ENCODE assay signal across 8 cellular contexts in the genomic region with DNA sequence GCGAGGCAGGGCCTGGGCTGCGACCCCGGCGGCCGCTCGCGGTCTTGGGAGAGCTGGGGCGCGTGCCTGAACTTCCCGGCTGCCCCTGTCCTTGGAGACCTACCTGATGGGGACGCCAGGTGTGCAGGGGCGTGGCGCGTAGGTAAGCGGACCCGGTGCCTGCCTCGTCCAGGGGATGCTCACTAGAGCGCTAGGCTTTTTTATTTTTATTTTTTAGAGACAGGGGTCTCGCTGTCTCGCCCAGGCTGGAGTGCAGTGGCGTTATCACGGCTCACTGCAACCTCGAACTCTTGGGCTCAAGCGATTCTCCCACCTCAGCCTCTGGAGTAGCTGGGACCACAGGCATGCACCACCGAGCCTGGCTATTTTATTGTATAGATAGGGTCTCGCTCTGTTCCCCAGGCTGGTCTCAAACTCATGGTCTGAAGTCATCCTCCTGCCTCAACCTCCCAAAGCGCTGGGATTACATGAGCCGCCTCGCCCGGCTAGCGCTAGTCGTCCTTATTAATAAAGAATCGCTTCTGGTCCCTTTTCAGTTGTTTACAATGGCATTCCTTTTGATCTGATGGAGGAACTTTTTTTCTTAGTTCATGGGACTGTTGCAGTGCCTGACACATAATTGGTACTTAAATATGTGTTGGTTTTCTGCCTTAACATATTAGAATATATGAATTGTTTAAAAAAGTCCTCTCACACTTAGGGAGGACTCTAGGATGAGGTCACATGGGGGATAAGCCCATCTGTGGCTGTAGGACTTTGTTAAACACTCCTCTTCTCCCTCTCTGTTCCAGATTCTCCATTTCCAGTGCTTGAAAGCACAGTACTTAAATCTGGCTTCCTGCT. TPM values are rescaled to one million over a fixed set of nuclear protein-coding genes. Genes with fewer than 3 reads are reported as not detected.
DNase-seq lines count a peak whose midpoint lies in the region; ATAC-seq and TF ChIP-seq lines count a peak whose summit lies in the region.

No MANE protein-coding gene starts in this region.

- no peaks in the 10 kb centered on the region for H3K27me3 ChIP-seq in naive thymus-derived CD4-positive, alpha-beta T cell (ENCODE audit: control insufficient read depth in 2 of 2, insufficient read depth in 2 of 2, low read length in 2 of 2)

- no peak for TF ChIP-seq CTCF in choroid plexus epithelial cell (conservative IDR thresholded peaks at IDR 0.05; ENCODE audit: low read depth, low read length)

- POLR2A ChIA-PET in naive thymus-derived CD4-positive, alpha-beta T cell (lab: Charles Lee): interaction anchor here (0.6 to 2.6 kb wide), 6 partner anchors 10 to 770 kb away, joined by 3 to 13 read pairs (median 8); a partner anchor contains a TSS

- peak overlapping the region; percentile 91 for H3K4me3 ChIP-seq in choroid plexus epithelial cell (ENCODE audit: low read depth, low read length)
- H3K4me3 ChIP-seq in naive thymus-derived CD4-positive, alpha-beta T cell (ENCODE audit: low read length): peak overlapping the region; percentile 54

- peaks cover 4 to 21% (median 14%) of the 10 kb centered on the region in 5 donors for H3K36me3 Mint-ChIP-seq in naive thymus-derived CD4-positive, alpha-beta T cell

- no peaks in the 10 kb centered on the region for H3K9me3 Mint-ChIP-seq in naive thymus-derived CD4-positive, alpha-beta T cell

- no peak for ATAC-seq in naive thymus-derived CD4-positive, alpha-beta T cell
- no peak for ATAC-seq in HG03521 (IDR thresholded peaks at IDR 0.05; ENCODE audit: unreplicated experiment)

- peak; percentile 8 for DNase-seq in GM03348 (ENCODE audit: low spot score)
- DNase-seq in NCI-H2029 treated with DMSO at 0.1 percent for 48 hours (lab: John Stamatoyannopoulos, UW): peak; percentile 29
- no peak for DNase-seq in choroid plexus epithelial cell (ENCODE audit: low read depth)
- no peak for DNase-seq in naive thymus-derived CD4-positive, alpha-beta T cell
- no peak for DNase-seq in GM19240 (ENCODE audit: insufficient read length, low spot score)
- no peak for DNase-seq in H4 (ENCODE audit: low spot score)
- no peak for DNase-seq in COR-L47 (lab: John Stamatoyannopoulos, UW)

- H3K27me3 Mint-ChIP-seq in naive thymus-derived CD4-positive, alpha-beta T cell: no peaks in the 10 kb centered on the region

- H3K27ac ChIP-seq in naive thymus-derived CD4-positive, alpha-beta T cell (ENCODE audit: low read depth, low read length): peak overlapping the region; percentile 90

- CTCF ChIA-PET in naive thymus-derived CD4-positive, alpha-beta T cell (lab: Charles Lee): no interaction called here

- H3K4me3 Mint-ChIP-seq in naive thymus-derived CD4-positive, alpha-beta T cell: peak overlapping the region; percentile 80 to 93 (median 88)

- peaks cover 4 to 12% of the 10 kb centered on the region in 2 donors for H3K4me1 ChIP-seq in naive thymus-derived CD4-positive, alpha-beta T cell (ENCODE audit: control insufficient read depth in 2 of 2, insufficient read depth in 2 of 2, low read length in 2 of 2)

- no peaks in the 10 kb centered on the region for H3K9me3 ChIP-seq in naive thymus-derived CD4-positive, alpha-beta T cell (ENCODE audit: control insufficient read depth in 2 of 3, low read length in 3 of 3)

- H3K4me1 Mint-ChIP-seq in naive thymus-derived CD4-positive, alpha-beta T cell: peaks cover 8 to 34% (median 17%) of the 10 kb centered on the region in 7 donors

- intact Hi-C loops in naive thymus-derived CD4-positive, alpha-beta T cell (cut with micrococcal nuclease): loop anchor here (2.0 to 10.0 kb wide), 3 partner anchors 566 to 966 kb away; a partner anchor contains a TSS

- peak overlapping the region; percentile 52 to 91 (median 88) for H3K27ac Mint-ChIP-seq in naive thymus-derived CD4-positive, alpha-beta T cell

- H3K36me3 ChIP-seq in naive thymus-derived CD4-positive, alpha-beta T cell (ENCODE audit: control insufficient read depth in 2 of 3, insufficient read depth in 3 of 3, low read length in 3 of 3): peaks cover 0 to 5% (median 3%) of the 10 kb centered on the region in 3 experiments

RNA-seq across cellular contexts. Expression of a gene that starts 0.8 kb away (rescaled TPM):
- 10 to 100 TPM in 4 of 5 experiments, 1 to 10 TPM in 1; 8.4 to 19.3 (median 15.8) TPM for total RNA-seq in naive thymus-derived CD4-positive, alpha-beta T cell
- 1 to 10 TPM; 3.2 to 5.2 TPM for polyA plus RNA-seq in naive thymus-derived CD4-positive, alpha-beta T cell
- total RNA-seq in H4 (2014; rRNA removed; shearing (Covaris generic)): 8.6 and 10.7 TPM in 2 replicates

Comparison
In these comparisons a context has a peak if more than half of its experiments do, and no peak if none do; other contexts are left out.
1. DNase-seq: peak in GM03348 (single experiment) and NCI-H2029 treated with DMSO at 0.1 percent for 48 hours (single experiment); none in choroid plexus epithelial cell (single experiment), naive thymus-derived CD4-positive, alpha-beta T cell (0 of 9), GM19240 (single experiment), H4 (single experiment) and COR-L47 (single experiment).